Comparison of ENCODE assay signal across 28 cellular contexts in the genomic region with DNA sequence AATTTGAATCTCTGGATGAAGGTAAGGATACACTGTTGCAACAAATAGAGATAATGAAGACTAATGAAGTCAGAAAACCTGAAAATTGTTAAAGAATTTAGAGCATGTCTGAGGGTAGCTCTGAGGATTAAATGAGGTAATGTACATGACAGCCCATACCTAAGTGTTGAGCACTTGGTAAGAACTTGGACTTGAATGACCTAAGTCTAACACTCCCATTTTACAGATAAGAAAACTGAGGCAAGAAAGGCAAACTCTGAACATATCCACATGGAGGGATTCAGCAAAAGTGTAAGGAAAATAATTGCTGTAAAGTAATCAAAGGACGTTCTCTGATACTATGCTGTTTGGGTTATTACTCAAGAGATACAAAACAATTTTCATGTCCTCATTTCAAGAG. TPM values are rescaled to one million over a fixed set of nuclear protein-coding genes. Genes with fewer than 3 reads are reported as not detected.
DNase-seq lines count a peak whose midpoint lies in the region; FAIRE-seq and TF ChIP-seq lines count a peak whose summit lies in the region.
"Had no signal": no experiment of that assay in that cellular context is flagged by ENCODE, and none has a peak within 500 bp of the region (broad histone marks: within the 10 kb centered on the region; RNA-seq: fewer than 3 reads in every experiment).

No MANE protein-coding gene starts in this region.

- no peak overlapping the region for H3K4me2 ChIP-seq in keratinocyte (ENCODE audit: control insufficient read depth, extremely low read depth, insufficient read depth, low read depth, low read length)
- H3K4me2 ChIP-seq: KMS-11 had no signal

- FAIRE-seq in keratinocyte (lab: Jason Lieb, UNC) (peak; percentile 9), D721Med (lab: Jason Lieb, UNC) (no peak)
- FAIRE-seq: bronchial epithelial cell, GM18507, islet of Langerhans had no signal

- H3K9ac ChIP-seq in keratinocyte (ENCODE audit: control insufficient read depth, extremely low read depth, insufficient read depth, low read length): no peak overlapping the region
- H3K9ac ChIP-seq: BLaER1, KMS-11 had no signal

- H3K27ac ChIP-seq in 22Rv1 (peak overlapping the region; percentile 80), keratinocyte (ENCODE audit: control insufficient read depth, insufficient read depth, low read length) (no peak overlapping the region)
- H3K27ac ChIP-seq: BLaER1, colonic mucosa, KMS-11, RWPE1, SK-N-MC had no signal

- no peak overlapping the region for H2AFZ ChIP-seq in keratinocyte (ENCODE audit: control insufficient read depth, low read length)

- no peaks in the 10 kb centered on the region for H3K27me3 ChIP-seq in keratinocyte (ENCODE audit: control insufficient read depth, extremely low read depth, insufficient read depth, low read length)
- H3K27me3 ChIP-seq: colonic mucosa had no signal

- H4K20me1 ChIP-seq in keratinocyte (ENCODE audit: control insufficient read depth, extremely low read depth, insufficient read depth, low read length): no peaks in the 10 kb centered on the region
- H4K20me1 ChIP-seq: BLaER1 had no signal

- no peaks in the 10 kb centered on the region for H3K79me2 ChIP-seq in keratinocyte (ENCODE audit: control insufficient read depth, insufficient read depth, low read length)

- dilution Hi-C loops in keratinocyte (cut with MboI; ENCODE audit: extremely low pct_ligation_motif_present, low sequenced_read_pairs): no loop called here

- H3K4me3 ChIP-seq in keratinocyte (ENCODE audit: control insufficient read depth in 2 of 3, extremely low read depth in 1 of 3, insufficient read depth in 2 of 3, low read depth in 1 of 3, low read length in 3 of 3) (no peak overlapping the region), retinal pigment epithelial cell (ENCODE audit: low read length) (peak overlapping the region; percentile 2)
- H3K4me3 ChIP-seq: BLaER1, SK-N-MC had no signal

- no peaks in the 10 kb centered on the region for H3K9me3 ChIP-seq in keratinocyte (ENCODE audit: control insufficient read depth, low read depth, low read length)
- H3K9me3 ChIP-seq: BLaER1, colonic mucosa had no signal

- H3K36me3 ChIP-seq in keratinocyte (ENCODE audit: control insufficient read depth in 2 of 2, extremely low read depth in 1 of 2, insufficient read depth in 2 of 2, low read length in 2 of 2): no peaks in the 10 kb centered on the region
- H3K36me3 ChIP-seq: BLaER1, colonic mucosa had no signal

- H3K9me1 ChIP-seq in keratinocyte (ENCODE audit: control insufficient read depth, extremely low read depth, insufficient read depth, low read length): no peaks in the 10 kb centered on the region

- H3K4me1 ChIP-seq in keratinocyte (ENCODE audit: control insufficient read depth, extremely low read depth, insufficient read depth, low read length): peaks cover 9% of the 10 kb centered on the region
- H3K4me1 ChIP-seq: colonic mucosa had no signal

- TF ChIP-seq CTCF in 22Rv1 (IDR thresholded peaks at IDR 0.05): no peak
- no peak for TF ChIP-seq CTCF in keratinocyte (optimal IDR thresholded peaks at IDR 0.05 in 1 of 3, IDR thresholded peaks at IDR 0.05 in 1 of 3, conservative IDR thresholded peaks at IDR 0.05 in 1 of 3; ENCODE audit: extremely low read depth in 1 of 3, insufficient read depth in 2 of 3, low read length in 3 of 3)
- TF ChIP-seq CTCF in retinal pigment epithelial cell (conservative IDR thresholded peaks at IDR 0.05; ENCODE audit: low read depth, low read length): no peak
- TF ChIP-seq CTCF in D721Med (IDR thresholded peaks at IDR 0.05; ENCODE audit: insufficient read depth, missing control alignments): no peak

- peak; percentile 14 for DNase-seq in OCI-M1 (lab: John Stamatoyannopoulos, UW)
- DNase-seq in keratinocyte (ENCODE audit: low read depth, low spot score): no peak
- no peak for DNase-seq in retinal pigment epithelial cell (ENCODE audit: low read depth)
- no peak for DNase-seq in retina
- DNase-seq in ureter (ENCODE audit: low spot score): no peak
- DNase-seq in D721Med (ENCODE audit: insufficient read length, low spot score): no peak
- no peak for DNase-seq in NOMO-1 treated with DMSO at 0.1 percent for 48 hours (lab: John Stamatoyannopoulos, UW; ENCODE audit: unreplicated experiment)
- DNase-seq: activated CD4-positive, alpha-beta T cell treated with anti-CD3 and anti-CD28 coated beads, Interleukin-2, amount 50 U/mL, for 4 hours; activated CD4-positive, CD25-positive, alpha-beta regulatory T cell; activated naive CD4-positive, alpha-beta T cell treated with anti-CD3 and anti-CD28 coated beads, Interleukin-2, amount 10 ng/mL, durations not matched to agents 7 days and 5 days; amygdala; colonic mucosa; COR-L47; DMS79 treated with DMSO at 0.1 percent for 48 hours; NCI-H1417 treated with DMSO at 0.1 percent for 48 hours; NCI-H2081; NCI-H2227 treated with DMSO at 0.1 percent for 48 hours; NCI-H774 had no signal

RNA-seq across cellular contexts. Expression of a gene that starts 29.0 kb away (rescaled TPM):
- polyA plus RNA-seq in keratinocyte: 0.33 to 0.65 TPM (median 0.46 TPM) in 3 replicates
- polyA plus RNA-seq in keratinocyte (2011; ENCODE audit: low read depth): 0.49 TPM
- polyA plus RNA-seq in keratinocyte (2011; cell fraction: cytosol; rRNA removed): 0.09 and 0.26 TPM in 2 replicates
- polyA plus RNA-seq in keratinocyte (2011; cell fraction: nucleus; rRNA removed): 0.77 and 1.3 TPM in 2 replicates
- 0.13 and 0.45 TPM in 2 replicates for polyA plus RNA-seq in keratinocyte (2012; ENCODE audit: low replicate concordance)
- polyA minus RNA-seq in keratinocyte: 0.92 to 1.2 TPM (median 0.96 TPM) in 3 replicates
- polyA minus RNA-seq in keratinocyte (2011; cell fraction: cytosol; rRNA and poly(A)+ RNA removed): 0.38 TPM
- 2.6 TPM in 2 replicates for polyA minus RNA-seq in keratinocyte (2011; cell fraction: nucleus; rRNA and poly(A)+ RNA removed)
- total RNA-seq in ureter: 28.6 TPM
- total RNA-seq: activated T-helper 1 cell treated with anti-CD3 and anti-CD28 coated beads, Interleukin-12 subunit alpha, Interleukin-12 subunit beta, Interleukin-2, Interleukin-4 antibody, amounts not matched to agents 30 ng/mL and 10 ng/mL and 1 ng/mL, durations not matched to agents 14 hours and 24 hours and 36 hours; T-helper 1 cell treated with Interleukin-12 subunit alpha and Interleukin-12 subunit beta and Interleukin-4 antibody, amounts not matched to agents 30 ng/mL and 1 ng/mL, for 36 hours had no signal
